1 cellular context compared by ENCODE assay signal in the genomic region with DNA sequence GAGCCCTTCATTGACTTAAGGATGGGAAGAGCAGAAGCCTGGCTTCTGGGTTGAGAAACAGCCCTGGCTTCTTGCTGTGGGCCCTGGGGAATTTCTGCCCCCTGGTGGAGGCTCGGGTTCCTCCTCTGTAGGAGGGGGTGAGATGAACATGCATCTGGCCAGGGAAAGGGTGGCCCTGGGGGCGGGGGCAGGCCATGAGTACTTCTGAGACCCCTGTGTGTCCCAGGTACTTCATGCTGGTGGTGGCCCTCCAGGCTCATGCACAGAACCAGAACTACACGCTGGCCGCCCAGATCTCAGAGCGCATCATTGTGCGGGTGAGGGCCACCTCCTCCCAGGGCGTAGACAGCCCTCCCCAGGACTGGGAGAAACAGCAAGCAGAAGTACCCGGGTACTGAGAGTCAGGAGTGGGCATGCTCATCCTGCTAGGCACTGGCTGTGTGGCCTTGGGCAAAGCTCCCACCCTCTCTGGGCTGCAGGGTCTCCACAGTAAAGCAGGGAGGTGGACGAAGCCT.
A peak's percentile ranks its signal among the peaks of the same experiment; 100 is the strongest.
TF ChIP-seq lines count a peak whose summit lies in the region.

No MANE protein-coding gene starts in this region.

TF ChIP-seq in H1, 55 proteins besides CTCF, POLR2A, EP300 and RAD21:
- peak; percentile 31; the same call in 1 of the 2 replicates for TF ChIP-seq GABPA (IDR thresholded peaks at IDR 0.05; ENCODE audit: borderline replicate concordance, insufficient read depth, low read length)
- TF ChIP-seq PHF8 (conservative IDR thresholded peaks at IDR 0.05; ENCODE audit: low read depth, low read length) = no peak
